1 cellular context compared by ENCODE assay signal in the genomic region with DNA sequence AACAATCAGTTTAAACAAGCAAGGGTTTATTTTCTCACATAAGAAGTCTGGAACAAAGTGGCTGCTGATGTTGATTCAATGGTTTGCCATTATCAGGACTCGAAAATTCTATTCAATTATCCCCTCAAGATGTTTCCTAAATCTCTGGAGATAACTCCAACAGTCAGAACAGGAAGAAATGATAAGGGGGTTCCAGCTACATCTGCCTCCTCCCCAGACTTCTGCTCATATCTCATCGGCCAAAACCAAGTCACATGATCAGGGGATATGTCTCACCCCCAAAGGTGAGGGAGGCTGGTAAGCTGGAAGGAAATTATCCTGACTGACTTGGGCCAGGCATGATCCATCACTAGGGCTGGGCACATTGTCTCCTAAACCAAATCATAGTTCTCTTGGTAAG.
TF ChIP-seq lines count a peak whose summit lies in the region.

No MANE protein-coding gene starts in this region.

TF ChIP-seq in K562, 482 proteins besides CTCF, POLR2A, EP300 and RAD21 (continued from another document and continues in another):
- no peak for TF ChIP-seq RHOXF2B (CRISPR knock-in tag; conservative IDR thresholded peaks at IDR 0.05)
- TF ChIP-seq ARHGAP35 (IDR thresholded peaks at IDR 0.05; ENCODE audit: partially characterized antibody) = no peak
- no peak for TF ChIP-seq ZNF780A (CRISPR knock-in tag; IDR thresholded peaks at IDR 0.05)
- TF ChIP-seq STAT5A (IDR thresholded peaks at IDR 0.05; ENCODE audit: borderline replicate concordance, low read length) = peak; percentile 78
- no peak for TF ChIP-seq ZNF282 (CRISPR knock-in tag; IDR thresholded peaks at IDR 0.05)
- peak; percentile 69 for TF ChIP-seq FOSL1 (tag; conservative IDR thresholded peaks at IDR 0.05)
- peak; percentile 97 for TF ChIP-seq TEAD4 (IDR thresholded peaks at IDR 0.05; ENCODE audit: low read length)
- no peak for TF ChIP-seq TEAD4 (CRISPR knock-in tag; IDR thresholded peaks at IDR 0.05; ENCODE audit: borderline replicate concordance)
- no peak for TF ChIP-seq ZNF436 (CRISPR knock-in tag; IDR thresholded peaks at IDR 0.05)
- no peak for TF ChIP-seq NCOA2 (IDR thresholded peaks at IDR 0.05; ENCODE audit: partially characterized antibody in 2 of 2)
- no peak; a peak in 1 of 4 replicates for TF ChIP-seq ETV6 (IDR thresholded peaks at IDR 0.05; ENCODE audit: borderline replicate concordance in 1 of 2, low read depth in 2 of 2, low read length in 1 of 2)
- no peak for TF ChIP-seq ETV6 (CRISPR knock-in tag; IDR thresholded peaks at IDR 0.05; ENCODE audit: borderline replicate concordance)
- TF ChIP-seq ZNF586 (CRISPR knock-in tag; conservative IDR thresholded peaks at IDR 0.05) = no peak
- TF ChIP-seq ILF3 (IDR thresholded peaks at IDR 0.05; ENCODE audit: borderline replicate concordance) = no peak
- TF ChIP-seq ZNF175 (CRISPR knock-in tag; IDR thresholded peaks at IDR 0.05; ENCODE audit: low read depth) = peak; percentile 88; the same call in 1 of the 2 replicates
- no peak for TF ChIP-seq ETV5 (CRISPR knock-in tag; IDR thresholded peaks at IDR 0.05; ENCODE audit: low read depth)
- TF ChIP-seq CTCFL (IDR thresholded peaks at IDR 0.05; ENCODE audit: borderline replicate concordance, insufficient read depth, low read depth, low read length, poor library complexity, severe bottlenecking) = no peak
- TF ChIP-seq ZNF174 (CRISPR knock-in tag; IDR thresholded peaks at IDR 0.05) = no peak
- no peak for TF ChIP-seq HSF4 (CRISPR knock-in tag; IDR thresholded peaks at IDR 0.05; ENCODE audit: borderline replicate concordance)
- TF ChIP-seq, protein P1, sequence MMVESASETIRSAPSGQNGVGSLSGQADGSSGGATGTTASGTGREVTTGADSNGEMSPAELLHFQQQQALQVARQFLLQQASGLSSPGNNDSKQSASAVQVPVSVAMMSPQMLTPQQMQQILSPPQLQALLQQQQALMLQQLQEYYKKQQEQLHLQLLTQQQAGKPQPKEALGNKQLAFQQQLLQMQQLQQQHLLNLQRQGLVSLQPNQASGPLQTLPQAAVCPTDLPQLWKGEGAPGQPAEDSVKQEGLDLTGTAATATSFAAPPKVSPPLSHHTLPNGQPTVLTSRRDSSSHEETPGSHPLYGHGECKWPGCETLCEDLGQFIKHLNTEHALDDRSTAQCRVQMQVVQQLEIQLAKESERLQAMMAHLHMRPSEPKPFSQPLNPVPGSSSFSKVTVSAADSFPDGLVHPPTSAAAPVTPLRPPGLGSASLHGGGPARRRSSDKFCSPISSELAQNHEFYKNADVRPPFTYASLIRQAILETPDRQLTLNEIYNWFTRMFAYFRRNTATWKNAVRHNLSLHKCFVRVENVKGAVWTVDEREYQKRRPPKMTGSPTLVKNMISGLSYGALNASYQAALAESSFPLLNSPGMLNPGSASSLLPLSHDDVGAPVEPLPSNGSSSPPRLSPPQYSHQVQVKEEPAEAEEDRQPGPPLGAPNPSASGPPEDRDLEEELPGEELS (CRISPR knock-in tag; IDR thresholded peaks at IDR 0.05; ENCODE audit: borderline replicate concordance) = no peak
- TF ChIP-seq MYNN (IDR thresholded peaks at IDR 0.05) = no peak
- TF ChIP-seq MYNN (CRISPR knock-in tag; IDR thresholded peaks at IDR 0.05) = no peak
- TF ChIP-seq HDAC8 (tag; IDR thresholded peaks at IDR 0.05) = no peak
- TF ChIP-seq, protein P2, sequence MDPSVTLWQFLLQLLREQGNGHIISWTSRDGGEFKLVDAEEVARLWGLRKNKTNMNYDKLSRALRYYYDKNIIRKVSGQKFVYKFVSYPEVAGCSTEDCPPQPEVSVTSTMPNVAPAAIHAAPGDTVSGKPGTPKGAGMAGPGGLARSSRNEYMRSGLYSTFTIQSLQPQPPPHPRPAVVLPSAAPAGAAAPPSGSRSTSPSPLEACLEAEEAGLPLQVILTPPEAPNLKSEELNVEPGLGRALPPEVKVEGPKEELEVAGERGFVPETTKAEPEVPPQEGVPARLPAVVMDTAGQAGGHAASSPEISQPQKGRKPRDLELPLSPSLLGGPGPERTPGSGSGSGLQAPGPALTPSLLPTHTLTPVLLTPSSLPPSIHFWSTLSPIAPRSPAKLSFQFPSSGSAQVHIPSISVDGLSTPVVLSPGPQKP (CRISPR knock-in tag; IDR thresholded peaks at IDR 0.05) = no peak
- TF ChIP-seq SUPT5H (IDR thresholded peaks at IDR 0.05) = no peak
- no peak for TF ChIP-seq ZNF592 (IDR thresholded peaks at IDR 0.05)
- no peak for TF ChIP-seq BACH1 (tag; IDR thresholded peaks at IDR 0.05)
- TF ChIP-seq ARID1B (IDR thresholded peaks at IDR 0.05) = peak; percentile 91
- TF ChIP-seq SMAD2 (IDR thresholded peaks at IDR 0.05; ENCODE audit: low read depth, low read length) = no peak
- peak; percentile 89 for TF ChIP-seq ZNF644 (tag; IDR thresholded peaks at IDR 0.05; ENCODE audit: low read depth)
- TF ChIP-seq NCOA6 (IDR thresholded peaks at IDR 0.05) = no peak
- no peak for TF ChIP-seq POLR3A (IDR thresholded peaks at IDR 0.05; ENCODE audit: borderline replicate concordance, extremely low read depth, insufficient read depth, insufficient read length)
- TF ChIP-seq WHSC1 (IDR thresholded peaks at IDR 0.05; ENCODE audit: low read length) = no peak
- no peak for TF ChIP-seq ZNF347 (CRISPR knock-in tag; IDR thresholded peaks at IDR 0.05; ENCODE audit: low read depth)
- TF ChIP-seq POLR2G (IDR thresholded peaks at IDR 0.05; ENCODE audit: low read depth, low read length) = no peak
- no peak for TF ChIP-seq SRSF3 (IDR thresholded peaks at IDR 0.05; ENCODE audit: insufficient read depth, low read length)
- TF ChIP-seq EZH2 (IDR thresholded peaks at IDR 0.05; ENCODE audit: borderline replicate concordance, low read depth, low read length) = no peak
- no peak for TF ChIP-seq ZNF408 (CRISPR knock-in tag; IDR thresholded peaks at IDR 0.05; ENCODE audit: low read depth)
- 0 out of 2 replicates have a peak, but pooled peaks have one; percentile 45 for TF ChIP-seq ATF7 (IDR thresholded peaks at IDR 0.05)
- TF ChIP-seq CCAR2 (IDR thresholded peaks at IDR 0.05; ENCODE audit: low read depth, low read length) = no peak
- TF ChIP-seq, protein P3, sequence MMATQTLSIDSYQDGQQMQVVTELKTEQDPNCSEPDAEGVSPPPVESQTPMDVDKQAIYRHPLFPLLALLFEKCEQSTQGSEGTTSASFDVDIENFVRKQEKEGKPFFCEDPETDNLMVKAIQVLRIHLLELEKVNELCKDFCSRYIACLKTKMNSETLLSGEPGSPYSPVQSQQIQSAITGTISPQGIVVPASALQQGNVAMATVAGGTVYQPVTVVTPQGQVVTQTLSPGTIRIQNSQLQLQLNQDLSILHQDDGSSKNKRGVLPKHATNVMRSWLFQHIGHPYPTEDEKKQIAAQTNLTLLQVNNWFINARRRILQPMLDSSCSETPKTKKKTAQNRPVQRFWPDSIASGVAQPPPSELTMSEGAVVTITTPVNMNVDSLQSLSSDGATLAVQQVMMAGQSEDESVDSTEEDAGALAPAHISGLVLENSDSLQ (IDR thresholded peaks at IDR 0.05) = no peak
- TF ChIP-seq, protein P4, sequence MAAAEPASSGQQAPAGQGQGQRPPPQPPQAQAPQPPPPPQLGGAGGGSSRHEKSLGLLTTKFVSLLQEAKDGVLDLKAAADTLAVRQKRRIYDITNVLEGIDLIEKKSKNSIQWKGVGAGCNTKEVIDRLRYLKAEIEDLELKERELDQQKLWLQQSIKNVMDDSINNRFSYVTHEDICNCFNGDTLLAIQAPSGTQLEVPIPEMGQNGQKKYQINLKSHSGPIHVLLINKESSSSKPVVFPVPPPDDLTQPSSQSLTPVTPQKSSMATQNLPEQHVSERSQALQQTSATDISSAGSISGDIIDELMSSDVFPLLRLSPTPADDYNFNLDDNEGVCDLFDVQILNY (CRISPR knock-in tag; IDR thresholded peaks at IDR 0.05) = no peak
- TF ChIP-seq, protein P5, sequence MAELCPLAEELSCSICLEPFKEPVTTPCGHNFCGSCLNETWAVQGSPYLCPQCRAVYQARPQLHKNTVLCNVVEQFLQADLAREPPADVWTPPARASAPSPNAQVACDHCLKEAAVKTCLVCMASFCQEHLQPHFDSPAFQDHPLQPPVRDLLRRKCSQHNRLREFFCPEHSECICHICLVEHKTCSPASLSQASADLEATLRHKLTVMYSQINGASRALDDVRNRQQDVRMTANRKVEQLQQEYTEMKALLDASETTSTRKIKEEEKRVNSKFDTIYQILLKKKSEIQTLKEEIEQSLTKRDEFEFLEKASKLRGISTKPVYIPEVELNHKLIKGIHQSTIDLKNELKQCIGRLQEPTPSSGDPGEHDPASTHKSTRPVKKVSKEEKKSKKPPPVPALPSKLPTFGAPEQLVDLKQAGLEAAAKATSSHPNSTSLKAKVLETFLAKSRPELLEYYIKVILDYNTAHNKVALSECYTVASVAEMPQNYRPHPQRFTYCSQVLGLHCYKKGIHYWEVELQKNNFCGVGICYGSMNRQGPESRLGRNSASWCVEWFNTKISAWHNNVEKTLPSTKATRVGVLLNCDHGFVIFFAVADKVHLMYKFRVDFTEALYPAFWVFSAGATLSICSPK (IDR thresholded peaks at IDR 0.05; ENCODE audit: borderline replicate concordance) = no peak
- TF ChIP-seq PTBP1 (IDR thresholded peaks at IDR 0.05; ENCODE audit: low read depth, low read length) = no peak
- no peak for TF ChIP-seq CEBPB (tag; IDR thresholded peaks at IDR 0.05)
- TF ChIP-seq LCOR (CRISPR knock-in tag; IDR thresholded peaks at IDR 0.05) = no peak
- peak; percentile 90 for TF ChIP-seq SMAD3 (CRISPR knock-in tag; conservative IDR thresholded peaks at IDR 0.05)
- no peak for TF ChIP-seq GATAD2A (IDR thresholded peaks at IDR 0.05)
- no peak for TF ChIP-seq GATAD2B (IDR thresholded peaks at IDR 0.05; ENCODE audit: borderline replicate concordance)
- no peak for TF ChIP-seq BRF1 (IDR thresholded peaks at IDR 0.05; ENCODE audit: borderline replicate concordance, extremely low read depth, insufficient read length)
- no peak for TF ChIP-seq ERF (CRISPR knock-in tag; IDR thresholded peaks at IDR 0.05)
- TF ChIP-seq ZNF212 (CRISPR knock-in tag; IDR thresholded peaks at IDR 0.05) = no peak
- TF ChIP-seq L3MBTL2 (IDR thresholded peaks at IDR 0.05) = no peak
- TF ChIP-seq GTF2F1 (IDR thresholded peaks at IDR 0.05; ENCODE audit: low read depth, low read length) = no peak
- no peak for TF ChIP-seq HMG20A (CRISPR knock-in tag; conservative IDR thresholded peaks at IDR 0.05)
- TF ChIP-seq POLR3G (IDR thresholded peaks at IDR 0.05; ENCODE audit: extremely low read depth, insufficient read length, insufficient replicate concordance) = no peak
- TF ChIP-seq PREB (CRISPR knock-in tag; IDR thresholded peaks at IDR 0.05) = no peak
